ENCODE assay signal across 11 cellular contexts in the genomic region with DNA sequence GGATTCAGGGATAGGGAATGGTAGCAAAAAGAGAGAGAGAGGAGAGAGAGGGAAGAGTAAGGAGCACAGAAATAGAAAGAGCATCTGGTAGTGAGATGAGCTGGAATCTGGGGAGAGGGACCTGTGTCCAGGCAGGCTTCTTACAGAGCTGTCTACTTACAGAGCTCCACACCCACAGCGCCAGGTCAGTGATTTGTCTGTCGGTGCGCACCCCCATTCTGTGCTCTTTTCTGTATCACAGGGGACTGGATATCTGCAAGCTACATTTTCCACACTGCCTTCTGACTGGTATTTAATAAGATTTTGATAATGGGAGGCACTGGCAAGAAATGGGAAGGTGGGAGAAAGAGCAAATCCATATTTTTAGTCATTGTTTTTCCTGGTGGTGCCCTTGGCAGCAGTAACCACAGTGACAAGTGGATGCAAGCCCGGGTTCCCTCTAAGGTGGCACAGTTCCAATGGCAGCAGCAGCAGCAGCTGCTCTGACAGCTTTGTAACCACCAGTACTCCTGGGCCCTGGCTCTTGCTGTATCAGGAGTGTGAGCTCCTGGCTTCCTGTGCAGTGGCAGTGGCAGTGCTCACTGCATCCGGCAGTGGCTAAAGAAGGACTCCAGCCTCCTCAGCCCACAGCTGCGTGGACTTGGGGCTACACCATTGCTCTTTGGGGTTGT.
A peak's percentile ranks its signal among the peaks of the same experiment; 100 is the strongest.
DNase-seq lines count a peak whose midpoint lies in the region; ATAC-seq and TF ChIP-seq lines count a peak whose summit lies in the region.
"Had no signal": no experiment of that assay in that cellular context is flagged by ENCODE, and none has a peak within 500 bp of the region (broad histone marks: within the 10 kb centered on the region; RNA-seq: fewer than 3 reads in every experiment).

No MANE protein-coding gene starts in this region.

- intact Hi-C loops in psoas muscle (cut with DNase I) = no loop called here

- no peaks in the 10 kb centered on the region for H3K9me3 ChIP-seq in GM23248 (ENCODE audit: low read depth)
- H3K9me3 ChIP-seq in endodermal cell (ENCODE audit: control insufficient read depth, low read length) = peaks cover 25% of the 10 kb centered on the region
- peaks cover 2% of the 10 kb centered on the region for H3K9me3 ChIP-seq in trophoblast cell (ENCODE audit: insufficient read depth, low read depth, low read length)
- H3K9me3 ChIP-seq in psoas muscle = no peaks in the 10 kb centered on the region

- H3K23ac ChIP-seq in trophoblast cell (ENCODE audit: low read length) = no peak overlapping the region

- H3K36me3 Mint-ChIP-seq in endodermal cell (ENCODE audit: low read depth) = no peaks in the 10 kb centered on the region
- H3K36me3 Mint-ChIP-seq: stimulated activated effector memory CD8-positive, alpha-beta T cell treated with anti-CD3 and anti-CD28 coated beads, Interleukin-12 subunit alpha, Interleukin-12 subunit beta, amount 100 ng/mL, for 72 hours had no signal

- H4K12ac ChIP-seq in trophoblast cell (ENCODE audit: low read depth, low read length) = no peak overlapping the region

- H3K4me3 ChIP-seq in GM23248 (no peak overlapping the region), endodermal cell (ENCODE audit: low read length) (no peak overlapping the region), trophoblast cell (ENCODE audit: low read depth, low read length) (no peak overlapping the region), foreskin fibroblast (ENCODE audit: low read depth in 1 of 2, low read length in 2 of 2) (no peak overlapping the region), psoas muscle (no peak overlapping the region)

- H3K36me3 ChIP-seq in GM23248 (ENCODE audit: low read depth) = no peaks in the 10 kb centered on the region
- no peaks in the 10 kb centered on the region for H3K36me3 ChIP-seq in endodermal cell (ENCODE audit: control insufficient read depth, insufficient read depth, low read length)
- no peaks in the 10 kb centered on the region for H3K36me3 ChIP-seq in trophoblast cell (ENCODE audit: control insufficient read depth in 1 of 2, insufficient read depth in 2 of 2, low read length in 2 of 2)
- no peaks in the 10 kb centered on the region for H3K36me3 ChIP-seq in psoas muscle (ENCODE audit: insufficient read depth in 1 of 2, low read depth in 1 of 2)

- H3K4me2 ChIP-seq in GM23248 (ENCODE audit: unreplicated experiment) (no peak overlapping the region), trophoblast cell (ENCODE audit: low read length) (no peak overlapping the region)

- in situ Hi-C loops in GM23248 (cut with MboI) = no loop called here

- H3K27ac ChIP-seq in GM23248 (no peak overlapping the region), endodermal cell (ENCODE audit: low read depth, low read length) (no peak overlapping the region), trophoblast cell (ENCODE audit: low read depth, low read length) (no peak overlapping the region), psoas muscle (no peak overlapping the region)

- peaks cover 23% of the 10 kb centered on the region for H3K4me1 Mint-ChIP-seq in endodermal cell
- H3K4me1 Mint-ChIP-seq: stimulated activated effector memory CD8-positive, alpha-beta T cell treated with anti-CD3 and anti-CD28 coated beads, Interleukin-12 subunit alpha, Interleukin-12 subunit beta, amount 100 ng/mL, for 72 hours had no signal

- no peak for TF ChIP-seq CTCF in endodermal cell (conservative IDR thresholded peaks at IDR 0.05)
- TF ChIP-seq CTCF in foreskin fibroblast (IDR thresholded peaks at IDR 0.05; ENCODE audit: low read depth, low read length) = no peak
- no peak for TF ChIP-seq CTCF in psoas muscle (IDR thresholded peaks at IDR 0.05)

- no peak overlapping the region for H3K4ac ChIP-seq in trophoblast cell (ENCODE audit: low read depth, low read length)

- peaks cover 14% of the 10 kb centered on the region for H3K9me3 Mint-ChIP-seq in endodermal cell

- no peak overlapping the region for H3K27ac Mint-ChIP-seq in endodermal cell
- H3K27ac Mint-ChIP-seq: dendritic cell treated with granulocyte-macrophage colony-stimulating factor and Interleukin-4, amounts not matched to agents 40 ng/mL and 50 ng/mL, for 4 days; stimulated activated effector memory CD8-positive, alpha-beta T cell treated with anti-CD3 and anti-CD28 coated beads, Interleukin-12 subunit alpha, Interleukin-12 subunit beta, amount 100 ng/mL, for 72 hours had no signal

- WGBS in GM23248 (ENCODE audit: low coverage in 1 of 2, low lambda C conversion rate in 2 of 2, missing lambda C conversion rate in 2 of 2), 2 experiments = 42 to 48% methylated on average over 6 of the region's 6 CpGs
- WGBS in endodermal cell (ENCODE audit: insufficient coverage in 1 of 2, insufficient read length in 1 of 2), 2 experiments = 93 to 100% methylated on average over 2 to 6 of the region's 6 CpGs
- WGBS in trophoblast cell (ENCODE audit: extremely low coverage, insufficient coverage, insufficient read length) = no CpG with 5 or more reads among the region's 6 CpGs
- 49 to 51% (median 49%) methylated on average over 6 of the region's 6 CpGs for WGBS in psoas muscle, 3 donors

- H3K27me3 Mint-ChIP-seq in endodermal cell (ENCODE audit: insufficient read depth) = no peaks in the 10 kb centered on the region
- H3K27me3 Mint-ChIP-seq: dendritic cell treated with granulocyte-macrophage colony-stimulating factor and Interleukin-4, amounts not matched to agents 40 ng/mL and 50 ng/mL, for 4 days had no signal

- H2AK5ac ChIP-seq in trophoblast cell (ENCODE audit: low read length) = no peak overlapping the region

- no peak overlapping the region for H4K8ac ChIP-seq in trophoblast cell (ENCODE audit: low read depth, low read length)

- no peaks in the 10 kb centered on the region for H3K79me2 ChIP-seq in GM23248 (ENCODE audit: insufficient read depth)
- H3K79me2 ChIP-seq in trophoblast cell (ENCODE audit: control insufficient read depth, insufficient read depth, low read length, poor library complexity) = no peaks in the 10 kb centered on the region

- DNase-seq in GM23248 (peak; percentile 2), NCI-H510A treated with DMSO at 0.1 percent for 48 hours (lab: John Stamatoyannopoulos, UW) (peak; percentile 59), endodermal cell (peak; percentile 46), trophoblast cell (no peak), foreskin fibroblast (no peak), DMS79 (lab: John Stamatoyannopoulos, UW) (no peak), psoas muscle (no peak)
- DNase-seq: activated CD8-positive, alpha-beta memory T cell treated with anti-CD3 and anti-CD28 coated beads, Interleukin-2, amount 50 U/mL, for 48 hours had no signal

- H3K4me3 Mint-ChIP-seq in endodermal cell = no peak overlapping the region
- H3K4me3 Mint-ChIP-seq: dendritic cell treated with granulocyte-macrophage colony-stimulating factor and Interleukin-4, amounts not matched to agents 40 ng/mL and 50 ng/mL, for 4 days; stimulated activated effector memory CD8-positive, alpha-beta T cell treated with anti-CD3 and anti-CD28 coated beads, Interleukin-12 subunit alpha, Interleukin-12 subunit beta, amount 100 ng/mL, for 72 hours had no signal

- H3K9ac ChIP-seq in GM23248 = no peak overlapping the region
- H3K9ac ChIP-seq in endodermal cell (ENCODE audit: extremely low read depth, low read length, poor library complexity, severe bottlenecking) = no peak overlapping the region
- no peak overlapping the region for H3K9ac ChIP-seq in trophoblast cell (ENCODE audit: low read length)

- H3K18ac ChIP-seq in trophoblast cell (ENCODE audit: low read length) = no peak overlapping the region

- no peaks in the 10 kb centered on the region for H3K9me2 ChIP-seq in GM23248 (ENCODE audit: insufficient read depth)

- ATAC-seq in psoas muscle (no peak), HG03457 (IDR thresholded peaks at IDR 0.05; ENCODE audit: unreplicated experiment) (no peak)
- ATAC-seq: stimulated activated effector memory CD8-positive, alpha-beta T cell treated with anti-CD3 and anti-CD28 coated beads, Interleukin-12 subunit alpha, Interleukin-12 subunit beta, amount 100 ng/mL, for 72 hours had no signal

- H4K20me1 ChIP-seq in GM23248 (ENCODE audit: insufficient read depth) = no peaks in the 10 kb centered on the region

- no peaks in the 10 kb centered on the region for H3F3A ChIP-seq in GM23248 (ENCODE audit: insufficient read depth)

- H2BK5ac ChIP-seq in trophoblast cell (ENCODE audit: low read depth, low read length, poor library complexity) = no peak overlapping the region

- H2BK120ac ChIP-seq in trophoblast cell (ENCODE audit: insufficient read depth, low read length, poor library complexity) = no peak overlapping the region

- H3K79me1 ChIP-seq in trophoblast cell (ENCODE audit: low read length) = no peaks in the 10 kb centered on the region

- no peaks in the 10 kb centered on the region for H3K4me1 ChIP-seq in GM23248 (ENCODE audit: insufficient read depth)
- peaks cover 9% of the 10 kb centered on the region for H3K4me1 ChIP-seq in endodermal cell (ENCODE audit: control insufficient read depth, insufficient read depth, low read length)
- H3K4me1 ChIP-seq in trophoblast cell (ENCODE audit: control insufficient read depth in 1 of 2, insufficient read depth in 2 of 2, low read length in 2 of 2) = no peaks in the 10 kb centered on the region
- no peaks in the 10 kb centered on the region for H3K4me1 ChIP-seq in psoas muscle

- H2AFZ ChIP-seq in GM23248 (no peak overlapping the region), trophoblast cell (ENCODE audit: insufficient read depth, low read length, poor library complexity) (peak overlapping the region; percentile 11)

- no peaks in the 10 kb centered on the region for H3K27me3 ChIP-seq in GM23248 (replicated peaks; ENCODE audit: insufficient read depth)
- H3K27me3 ChIP-seq in endodermal cell (ENCODE audit: control insufficient read depth, insufficient read depth, low read length, poor library complexity, severe bottlenecking) = no peaks in the 10 kb centered on the region
- no peaks in the 10 kb centered on the region for H3K27me3 ChIP-seq in trophoblast cell (ENCODE audit: insufficient read depth, low read length)
- H3K27me3 ChIP-seq in psoas muscle (ENCODE audit: insufficient read depth in 3 of 3, low read length in 2 of 3) = no peaks in the 10 kb centered on the region

- H3K14ac ChIP-seq in trophoblast cell (ENCODE audit: low read length) = no peak overlapping the region

- H4K91ac ChIP-seq in trophoblast cell (ENCODE audit: low read depth, low read length) = no peak overlapping the region

- H2BK12ac ChIP-seq in trophoblast cell (ENCODE audit: low read length) = no peak overlapping the region

Comparison
In these comparisons a context has a peak if more than half of its experiments do, and no peak if none do; other contexts are left out.
1. DNase-seq: peak in GM23248 (single experiment), NCI-H510A treated with DMSO at 0.1 percent for 48 hours (single experiment) and endodermal cell (single experiment); none in trophoblast cell (0 of 2), foreskin fibroblast (0 of 2), DMS79 (single experiment) and psoas muscle (0 of 2).